Comparison of ENCODE assay signal across 1 cellular context in genomic region chr22:36644333-36644757, GRCh38.
A peak's percentile ranks its signal among the peaks of the same experiment; 100 is the strongest.
TF ChIP-seq lines count a peak whose summit lies in the region.

No MANE protein-coding gene starts in this region.

TF ChIP-seq in WTC11, 78 proteins besides CTCF, POLR2A, EP300 and RAD21 (continued from another document and continues in another):
- TF ChIP-seq AFF4 (CRISPR knock-in tag; IDR thresholded peaks at IDR 0.05; ENCODE audit: borderline replicate concordance) (no peak), PREB (CRISPR knock-in tag; IDR thresholded peaks at IDR 0.05; ENCODE audit: borderline replicate concordance) (no peak), HMGA2 (CRISPR knock-in tag; IDR thresholded peaks at IDR 0.05) (no peak), EMX1 (CRISPR knock-in tag; IDR thresholded peaks at IDR 0.05) (no peak), JAZF1 (CRISPR knock-in tag; IDR thresholded peaks at IDR 0.05) (no peak), ZNF281 (CRISPR knock-in tag; IDR thresholded peaks at IDR 0.05) (no peak), E2F5 (CRISPR knock-in tag; IDR thresholded peaks at IDR 0.05) (no peak), NFATC4 (CRISPR knock-in tag; IDR thresholded peaks at IDR 0.05) (no peak), GABPB1 (CRISPR knock-in tag; IDR thresholded peaks at IDR 0.05) (no peak), ESRRA (CRISPR knock-in tag; IDR thresholded peaks at IDR 0.05; ENCODE audit: borderline replicate concordance) (no peak), ZNF232 (CRISPR knock-in tag; IDR thresholded peaks at IDR 0.05) (0 out of 2 replicates have a peak, but pooled peaks have one; percentile 70), ATF2 (CRISPR knock-in tag; IDR thresholded peaks at IDR 0.05; ENCODE audit: borderline replicate concordance, low read depth) (no peak), E2F1 (CRISPR knock-in tag; IDR thresholded peaks at IDR 0.05) (no peak), ZBTB43 (CRISPR knock-in tag; IDR thresholded peaks at IDR 0.05) (no peak; the same call in 1 of the 2 replicates), OVOL2 (CRISPR knock-in tag; IDR thresholded peaks at IDR 0.05; ENCODE audit: borderline replicate concordance) (no peak), MLX (CRISPR knock-in tag; IDR thresholded peaks at IDR 0.05) (no peak), ZNF425 (CRISPR knock-in tag; conservative IDR thresholded peaks at IDR 0.05) (no peak), SMAD3 (CRISPR knock-in tag; IDR thresholded peaks at IDR 0.05; ENCODE audit: borderline replicate concordance) (0 out of 2 replicates have a peak, but pooled peaks have one; percentile 22), STAT6 (CRISPR knock-in tag; conservative IDR thresholded peaks at IDR 0.05; ENCODE audit: low read depth) (no peak), ZNF671 (CRISPR knock-in tag; IDR thresholded peaks at IDR 0.05) (no peak), GTF2I (CRISPR knock-in tag; conservative IDR thresholded peaks at IDR 0.05) (peak; percentile 79), GRHL2 (CRISPR knock-in tag; IDR thresholded peaks at IDR 0.05; ENCODE audit: insufficient replicate concordance, severe bottlenecking) (no peak), RORB (CRISPR knock-in tag; IDR thresholded peaks at IDR 0.05) (no peak), TEAD4 (CRISPR knock-in tag; IDR thresholded peaks at IDR 0.05) (no peak), FOXP4 (CRISPR knock-in tag; IDR thresholded peaks at IDR 0.05) (peak; percentile 41; the same call in 1 of the 2 replicates), SP1 (CRISPR knock-in tag; conservative IDR thresholded peaks at IDR 0.05) (no peak), CREM (CRISPR knock-in tag; IDR thresholded peaks at IDR 0.05) (no peak), ETV6 (CRISPR knock-in tag; IDR thresholded peaks at IDR 0.05) (peak; percentile 68; the same call in 1 of the 2 replicates), TEAD1 (CRISPR knock-in tag; IDR thresholded peaks at IDR 0.05) (no peak)
